In genomic region chr2:135531231-135532197, GRCh38 we compare ENCODE assay signal across 1 cellular context.
TF ChIP-seq lines count a peak whose summit lies in the region.

Gene R3HDM1 (plus strand): TSS chr2:135531484. CDS start chr2:135604846, 73,362 bp downstream.

TF ChIP-seq in K562, 482 proteins besides CTCF, POLR2A, EP300 and RAD21 (continued from another document and continues in another):
- TF ChIP-seq ZBTB9 (CRISPR knock-in tag; IDR thresholded peaks at IDR 0.05) (no peak), SUPT5H (IDR thresholded peaks at IDR 0.05) (peak; percentile 72; the same call in 1 of the 2 replicates), TCF7 (IDR thresholded peaks at IDR 0.05; ENCODE audit: borderline replicate concordance) (no peak), TRIM24 (IDR thresholded peaks at IDR 0.05) (peak in 1 of 2 experiments; percentile 22; a peak in 1 of 4 replicates), MBD2 (IDR thresholded peaks at IDR 0.05; ENCODE audit: borderline replicate concordance, low read depth) (peak; percentile 74; the same call in 1 of the 2 replicates), MCM7 (IDR thresholded peaks at IDR 0.05) (no peak), ETV5 (CRISPR knock-in tag; IDR thresholded peaks at IDR 0.05; ENCODE audit: low read depth) (no peak), ZNF778 (CRISPR knock-in tag; IDR thresholded peaks at IDR 0.05) (no peak), CHD2 (IDR thresholded peaks at IDR 0.05; ENCODE audit: low read depth, low read length) (peak; percentile 47; the same call in 1 of the 2 replicates), ZNF263 (CRISPR knock-in tag; IDR thresholded peaks at IDR 0.05; ENCODE audit: borderline replicate concordance) (peak; percentile 64; the same call in 1 of the 2 replicates), TSC22D4 (tag; IDR thresholded peaks at IDR 0.05) (no peak), ADNP (tag; IDR thresholded peaks at IDR 0.05) (no peak), ZFP1 (CRISPR knock-in tag; IDR thresholded peaks at IDR 0.05) (no peak), ZNF79 (CRISPR knock-in tag; IDR thresholded peaks at IDR 0.05; ENCODE audit: low read depth) (no peak), OTX1 (CRISPR knock-in tag; IDR thresholded peaks at IDR 0.05) (no peak), ZNF224 (CRISPR knock-in tag; IDR thresholded peaks at IDR 0.05) (no peak), DPF2 (IDR thresholded peaks at IDR 0.05) (no peak), ZNF398 (CRISPR knock-in tag; IDR thresholded peaks at IDR 0.05) (no peak), IFI16 (CRISPR knock-in tag; IDR thresholded peaks at IDR 0.05) (no peak), BHLHE40 (IDR thresholded peaks at IDR 0.05; ENCODE audit: low read length) (peak; percentile 23; the same call in 1 of the 2 replicates), C11orf30 (IDR thresholded peaks at IDR 0.05; ENCODE audit: low read depth) (no peak), ZBTB7A (IDR thresholded peaks at IDR 0.05; ENCODE audit: borderline replicate concordance, control insufficient read depth, low read depth, low read length) (peak; percentile 58; the same call in 1 of the 2 replicates), SIN3B (IDR thresholded peaks at IDR 0.05; ENCODE audit: low read depth) (no peak), SMARCA4 (IDR thresholded peaks at IDR 0.05) (no peak), POLR3G (IDR thresholded peaks at IDR 0.05; ENCODE audit: extremely low read depth, insufficient read length, insufficient replicate concordance) (no peak), TAF1 (IDR thresholded peaks at IDR 0.05; ENCODE audit: control insufficient read depth, extremely low read depth, insufficient read depth, low read length, severe bottlenecking) (peak; percentile 17), TFAM (CRISPR knock-in tag; conservative IDR thresholded peaks at IDR 0.05) (no peak), ZNF121 (CRISPR knock-in tag; conservative IDR thresholded peaks at IDR 0.05) (no peak; the same call in 1 of the 2 replicates), CREB1 (IDR thresholded peaks at IDR 0.05) (no peak), CREB1 (CRISPR knock-in tag; IDR thresholded peaks at IDR 0.05) (0 out of 2 replicates have a peak, but pooled peaks have one; percentile 11), PHB (CRISPR knock-in tag; IDR thresholded peaks at IDR 0.05) (no peak), TBP (optimal IDR thresholded peaks at IDR 0.05; ENCODE audit: low read depth, low read length) (peak; percentile 9), MGA (IDR thresholded peaks at IDR 0.05) (peak; percentile 48; the same call in 1 of the 2 replicates), GABPA (tag; conservative IDR thresholded peaks at IDR 0.05; ENCODE audit: low read depth) (no peak), ZNF551 (CRISPR knock-in tag; IDR thresholded peaks at IDR 0.05) (no peak), FOSL1 (tag; conservative IDR thresholded peaks at IDR 0.05) (no peak), BRF1 (IDR thresholded peaks at IDR 0.05; ENCODE audit: borderline replicate concordance, extremely low read depth, insufficient read length) (no peak), GABPB1 (CRISPR knock-in tag; IDR thresholded peaks at IDR 0.05) (no peak), ESRRA (IDR thresholded peaks at IDR 0.05; ENCODE audit: borderline replicate concordance, low read depth) (peak; percentile 17; the same call in 1 of the 2 replicates), TGIF2 (CRISPR knock-in tag; IDR thresholded peaks at IDR 0.05) (no peak; the same call in 1 of the 2 replicates), FIP1L1 (IDR thresholded peaks at IDR 0.05; ENCODE audit: low read depth, low read length, poor library complexity, severe bottlenecking) (no peak), ZNF780A (CRISPR knock-in tag; IDR thresholded peaks at IDR 0.05) (no peak), ZNF408 (CRISPR knock-in tag; IDR thresholded peaks at IDR 0.05; ENCODE audit: low read depth) (no peak), ASH1L (IDR thresholded peaks at IDR 0.05; ENCODE audit: borderline replicate concordance, low read depth, partially characterized antibody) (peak; percentile 89)
- TF ChIP-seq, protein P1, sequence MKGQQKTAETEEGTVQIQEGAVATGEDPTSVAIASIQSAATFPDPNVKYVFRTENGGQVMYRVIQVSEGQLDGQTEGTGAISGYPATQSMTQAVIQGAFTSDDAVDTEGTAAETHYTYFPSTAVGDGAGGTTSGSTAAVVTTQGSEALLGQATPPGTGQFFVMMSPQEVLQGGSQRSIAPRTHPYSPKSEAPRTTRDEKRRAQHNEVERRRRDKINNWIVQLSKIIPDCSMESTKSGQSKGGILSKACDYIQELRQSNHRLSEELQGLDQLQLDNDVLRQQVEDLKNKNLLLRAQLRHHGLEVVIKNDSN (CRISPR knock-in tag; IDR thresholded peaks at IDR 0.05) = no peak
- TF ChIP-seq, protein P2, sequence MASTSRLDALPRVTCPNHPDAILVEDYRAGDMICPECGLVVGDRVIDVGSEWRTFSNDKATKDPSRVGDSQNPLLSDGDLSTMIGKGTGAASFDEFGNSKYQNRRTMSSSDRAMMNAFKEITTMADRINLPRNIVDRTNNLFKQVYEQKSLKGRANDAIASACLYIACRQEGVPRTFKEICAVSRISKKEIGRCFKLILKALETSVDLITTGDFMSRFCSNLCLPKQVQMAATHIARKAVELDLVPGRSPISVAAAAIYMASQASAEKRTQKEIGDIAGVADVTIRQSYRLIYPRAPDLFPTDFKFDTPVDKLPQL (IDR thresholded peaks at IDR 0.05; ENCODE audit: extremely low read depth, insufficient read length) = no peak
- TF ChIP-seq, protein P3, sequence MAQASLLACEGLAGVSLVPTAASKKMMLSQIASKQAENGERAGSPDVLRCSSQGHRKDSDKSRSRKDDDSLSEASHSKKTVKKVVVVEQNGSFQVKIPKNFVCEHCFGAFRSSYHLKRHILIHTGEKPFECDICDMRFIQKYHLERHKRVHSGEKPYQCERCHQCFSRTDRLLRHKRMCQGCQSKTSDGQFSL (CRISPR knock-in tag; IDR thresholded peaks at IDR 0.05) = peak; percentile 57; the same call in 1 of the 2 replicates
- TF ChIP-seq, protein P3 (tag; IDR thresholded peaks at IDR 0.05) = no peak
- TF ChIP-seq, protein P4, sequence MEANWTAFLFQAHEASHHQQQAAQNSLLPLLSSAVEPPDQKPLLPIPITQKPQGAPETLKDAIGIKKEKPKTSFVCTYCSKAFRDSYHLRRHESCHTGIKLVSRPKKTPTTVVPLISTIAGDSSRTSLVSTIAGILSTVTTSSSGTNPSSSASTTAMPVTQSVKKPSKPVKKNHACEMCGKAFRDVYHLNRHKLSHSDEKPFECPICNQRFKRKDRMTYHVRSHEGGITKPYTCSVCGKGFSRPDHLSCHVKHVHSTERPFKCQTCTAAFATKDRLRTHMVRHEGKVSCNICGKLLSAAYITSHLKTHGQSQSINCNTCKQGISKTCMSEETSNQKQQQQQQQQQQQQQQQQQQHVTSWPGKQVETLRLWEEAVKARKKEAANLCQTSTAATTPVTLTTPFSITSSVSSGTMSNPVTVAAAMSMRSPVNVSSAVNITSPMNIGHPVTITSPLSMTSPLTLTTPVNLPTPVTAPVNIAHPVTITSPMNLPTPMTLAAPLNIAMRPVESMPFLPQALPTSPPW (CRISPR knock-in tag; IDR thresholded peaks at IDR 0.05) = peak; percentile 80
